8 cellular contexts compared by ENCODE assay signal in the genomic region with DNA sequence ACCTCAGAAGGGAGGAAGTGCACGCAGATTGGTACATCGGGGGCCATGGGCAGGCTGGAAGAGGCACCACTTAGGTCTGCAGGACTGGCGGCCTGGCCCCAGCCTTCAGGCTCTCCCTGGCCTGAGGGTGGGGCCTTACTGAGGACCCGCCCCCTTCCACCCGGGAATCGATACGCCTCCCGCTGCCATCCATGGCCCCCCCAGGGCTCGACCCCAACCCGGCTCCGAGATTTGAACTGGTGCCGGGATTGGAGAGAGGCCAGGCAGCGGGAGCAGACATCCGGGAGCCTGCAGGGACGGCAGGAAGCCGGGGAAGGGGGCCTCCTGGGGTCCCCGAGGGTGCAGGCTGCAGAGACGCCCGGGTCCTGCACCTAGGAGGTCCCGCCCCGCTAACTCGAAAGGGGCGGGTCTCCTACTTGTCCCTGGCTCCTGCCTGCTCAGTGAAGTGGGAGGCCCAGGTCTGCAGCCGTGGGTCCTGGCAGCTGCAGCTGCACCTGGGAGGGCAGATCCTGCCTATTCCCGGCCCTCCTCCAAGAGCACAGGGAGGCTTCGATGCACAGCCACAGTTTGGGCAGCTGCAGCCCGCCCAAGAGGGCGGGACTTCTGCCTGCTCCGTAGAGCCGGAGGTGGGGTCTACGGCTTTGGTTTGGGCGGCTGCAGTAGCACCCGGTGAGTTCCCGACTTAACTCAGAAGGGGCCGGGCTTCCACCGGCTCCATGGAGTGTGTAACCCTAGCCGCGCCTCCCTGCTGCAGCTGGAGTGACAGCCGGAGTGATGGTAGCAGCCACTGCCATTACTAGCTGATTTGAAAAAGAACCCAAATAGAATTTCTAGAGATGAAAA. TPM values are rescaled to one million over a fixed set of nuclear protein-coding genes. Genes with fewer than 3 reads are reported as not detected.
A peak's percentile ranks its signal among the peaks of the same experiment; 100 is the strongest.
DNase-seq lines count a peak whose midpoint lies in the region; ATAC-seq, FAIRE-seq and TF ChIP-seq lines count a peak whose summit lies in the region.

No MANE protein-coding gene starts in this region.

- H3K27me3 Mint-ChIP-seq in chondrocyte (ENCODE audit: low read depth), result no peaks in the 10 kb centered on the region

- H2AFZ ChIP-seq in keratinocyte (ENCODE audit: control insufficient read depth, low read length), result peak overlapping the region; percentile 88

- H3K4me3 ChIP-seq in AG04449 (ENCODE audit: low read depth, low read length) (peak overlapping the region; percentile 64), keratinocyte (ENCODE audit: control insufficient read depth in 2 of 3, extremely low read depth in 1 of 3, insufficient read depth in 2 of 3, low read depth in 1 of 3, low read length in 3 of 3) (peak overlapping the region; percentile 46 to 70 (median 63))

- H3K36me3 Mint-ChIP-seq in chondrocyte (ENCODE audit: low read depth), result no peaks in the 10 kb centered on the region

- CTCF ChIA-PET in AG04449 (lab: Yijun Ruan, JAX), result interaction anchor here (1.1 to 32.2 kb wide), 4 partner anchors 12 to 371 kb away, joined by 3 to 1706 read pairs (median 32); no protein-coding TSS in a partner anchor

- peak; percentile 71 for FAIRE-seq in keratinocyte (lab: Jason Lieb, UNC)

- H3K9ac ChIP-seq in keratinocyte (ENCODE audit: control insufficient read depth, extremely low read depth, insufficient read depth, low read length), result peak overlapping the region; percentile 37

- dilution Hi-C loops in keratinocyte (cut with MboI; ENCODE audit: extremely low pct_ligation_motif_present, low sequenced_read_pairs), result no loop called here

- H3K4me1 ChIP-seq in keratinocyte (ENCODE audit: control insufficient read depth, extremely low read depth, insufficient read depth, low read length), result peaks cover 11% of the 10 kb centered on the region

- peak; percentile 64 for ATAC-seq in GM18870 (IDR thresholded peaks at IDR 0.05; ENCODE audit: unreplicated experiment)
- ATAC-seq in HG03103 (IDR thresholded peaks at IDR 0.05; ENCODE audit: low read depth, unreplicated experiment), result peak; percentile 83

- no peaks in the 10 kb centered on the region for H3K27me3 ChIP-seq in keratinocyte (ENCODE audit: control insufficient read depth, extremely low read depth, insufficient read depth, low read length)

- peak overlapping the region; percentile 10 for H3K27ac Mint-ChIP-seq in chondrocyte (ENCODE audit: unreplicated experiment)

- no peaks in the 10 kb centered on the region for H3K36me3 ChIP-seq in keratinocyte (ENCODE audit: control insufficient read depth in 2 of 2, extremely low read depth in 1 of 2, insufficient read depth in 2 of 2, low read length in 2 of 2)

- H3K27ac ChIP-seq in VCaP, result peak overlapping the region; percentile 77
- no peak overlapping the region for H3K27ac ChIP-seq in keratinocyte (ENCODE audit: control insufficient read depth, insufficient read depth, low read length)

- H3K4me1 Mint-ChIP-seq in chondrocyte (ENCODE audit: low read depth), result peaks cover 10% of the 10 kb centered on the region

- H3K9me3 ChIP-seq in keratinocyte (ENCODE audit: control insufficient read depth, low read depth, low read length), result no peaks in the 10 kb centered on the region

- POLR2A ChIA-PET in AG04449 (lab: Yijun Ruan, JAX), result no interaction called here

- peak overlapping the region; percentile 85 for H3K4me2 ChIP-seq in keratinocyte (ENCODE audit: control insufficient read depth, extremely low read depth, insufficient read depth, low read depth, low read length)

- DNase-seq in AG04449 (ENCODE audit: low read depth, low spot score) (no peak), NCI-H2171 treated with DMSO at 0.1 percent for 48 hours (lab: John Stamatoyannopoulos, UW) (peak; percentile 98), chondrocyte (ENCODE audit: low spot score) (no peak), keratinocyte (ENCODE audit: low read depth, low spot score) (peak; percentile 62)
- peak; percentile 58 to 71 (median 68) for DNase-seq in stimulated activated CD4-positive, alpha-beta T cell treated with anti-CD3 and anti-CD28 coated beads, Interleukin-12 subunit alpha, Interleukin-12 subunit beta, amount 100 ng/mL, for 48 hours (ENCODE audit: low read depth in 2 of 3, low spot score in 1 of 3)

- H3K9me3 Mint-ChIP-seq in chondrocyte (ENCODE audit: low read depth), result no peaks in the 10 kb centered on the region

- no peaks in the 10 kb centered on the region for H3K9me1 ChIP-seq in keratinocyte (ENCODE audit: control insufficient read depth, extremely low read depth, insufficient read depth, low read length)

- H4K20me1 ChIP-seq in keratinocyte (ENCODE audit: control insufficient read depth, extremely low read depth, insufficient read depth, low read length), result no peaks in the 10 kb centered on the region

- no peaks in the 10 kb centered on the region for H3K79me2 ChIP-seq in keratinocyte (ENCODE audit: control insufficient read depth, insufficient read depth, low read length)

- TF ChIP-seq CTCF in AG04449 (IDR thresholded peaks at IDR 0.05; ENCODE audit: insufficient read depth, low read length, missing control alignments), result no peak
- no peak; the same call in 1 of the 2 replicates for TF ChIP-seq CTCF in VCaP (conservative IDR thresholded peaks at IDR 0.05)
- TF ChIP-seq CTCF in chondrocyte (IDR thresholded peaks at IDR 0.05), result peak; percentile 21
- TF ChIP-seq CTCF in keratinocyte (optimal IDR thresholded peaks at IDR 0.05 in 1 of 3, IDR thresholded peaks at IDR 0.05 in 1 of 3, conservative IDR thresholded peaks at IDR 0.05 in 1 of 3; ENCODE audit: extremely low read depth in 1 of 3, insufficient read depth in 2 of 3, low read length in 3 of 3), result no peak

- H3K4me3 Mint-ChIP-seq in chondrocyte (ENCODE audit: unreplicated experiment), result peak overlapping the region; percentile 70

RNA-seq across cellular contexts. Expression of gene TBC1D22B, which starts 35.2 kb away (rescaled TPM):
- 10.9 to 11.5 TPM (median 10.9 TPM) in 3 replicates for total RNA-seq in chondrocyte
- 5.3 to 7.3 TPM (median 5.9 TPM) in 3 replicates for polyA plus RNA-seq in keratinocyte
- 6.8 TPM for polyA plus RNA-seq in keratinocyte (2011; ENCODE audit: low read depth)
- 7.3 TPM in 2 replicates for polyA plus RNA-seq in keratinocyte (2011; cell fraction: cytosol; rRNA removed)
- polyA plus RNA-seq in keratinocyte (2011; cell fraction: nucleus; rRNA removed), result 8.6 and 9.5 TPM in 2 replicates
- polyA plus RNA-seq in keratinocyte (2012; ENCODE audit: low replicate concordance), result 6.6 and 10.7 TPM in 2 replicates
- 5.0 to 6.8 TPM (median 5.0 TPM) in 3 replicates for polyA minus RNA-seq in keratinocyte
- polyA minus RNA-seq in keratinocyte (2011; cell fraction: cytosol; rRNA and poly(A)+ RNA removed), result 3.1 TPM
- 4.9 and 6.2 TPM in 2 replicates for polyA minus RNA-seq in keratinocyte (2011; cell fraction: nucleus; rRNA and poly(A)+ RNA removed)

RNA-seq across cellular contexts. Expression of gene TMEM217, which starts 35.6 kb away (rescaled TPM):
- total RNA-seq in chondrocyte, result 1.8 to 4.5 TPM (median 4.0 TPM) in 3 replicates
- 0.44 to 0.85 TPM (median 0.80 TPM) in 3 replicates for polyA plus RNA-seq in keratinocyte
- polyA plus RNA-seq in keratinocyte (2011; ENCODE audit: low read depth), result 9.2 TPM
- 0.57 and 1.1 TPM in 2 replicates for polyA plus RNA-seq in keratinocyte (2011; cell fraction: cytosol; rRNA removed)
- polyA plus RNA-seq in keratinocyte (2011; cell fraction: nucleus; rRNA removed), result 2.0 and 2.9 TPM in 2 replicates
- polyA plus RNA-seq in keratinocyte (2012; ENCODE audit: low replicate concordance), result 0.37 and 4.8 TPM in 2 replicates
- polyA minus RNA-seq in keratinocyte, result 0.36 to 0.63 TPM (median 0.38 TPM) in 3 replicates
- 2.7 TPM for polyA minus RNA-seq in keratinocyte (2011; cell fraction: cytosol; rRNA and poly(A)+ RNA removed)
- polyA minus RNA-seq in keratinocyte (2011; cell fraction: nucleus; rRNA and poly(A)+ RNA removed), result 2.5 and 2.6 TPM in 2 replicates

RNA-seq across cellular contexts. Expression of gene PIM1, which starts 52.4 kb away (rescaled TPM):
- 11.3 to 15.1 TPM (median 13.0 TPM) in 3 replicates for total RNA-seq in chondrocyte
- polyA plus RNA-seq in keratinocyte, result 7.1 to 14.3 TPM (median 10.2 TPM) in 3 replicates
- 21.0 TPM for polyA plus RNA-seq in keratinocyte (2011; ENCODE audit: low read depth)
- polyA plus RNA-seq in keratinocyte (2011; cell fraction: cytosol; rRNA removed), result 6.8 and 8.2 TPM in 2 replicates
- polyA plus RNA-seq in keratinocyte (2011; cell fraction: nucleus; rRNA removed), result 19.0 and 19.2 TPM in 2 replicates
- polyA plus RNA-seq in keratinocyte (2012; ENCODE audit: low replicate concordance), result 7.6 and 139 TPM in 2 replicates
- polyA minus RNA-seq in keratinocyte, result 6.4 to 14.5 TPM (median 12.7 TPM) in 3 replicates
- 10.2 TPM for polyA minus RNA-seq in keratinocyte (2011; cell fraction: cytosol; rRNA and poly(A)+ RNA removed)
- 9.1 and 11.7 TPM in 2 replicates for polyA minus RNA-seq in keratinocyte (2011; cell fraction: nucleus; rRNA and poly(A)+ RNA removed)

Comparison
In these comparisons a context has a peak if more than half of its experiments do, and no peak if none do; other contexts are left out.
1. DNase-seq: peak in NCI-H2171 treated with DMSO at 0.1 percent for 48 hours (single experiment), keratinocyte (single experiment) and stimulated activated CD4-positive, alpha-beta T cell treated with anti-CD3 and anti-CD28 coated beads, Interleukin-12 subunit alpha, Interleukin-12 subunit beta, amount 100 ng/mL, for 48 hours (3 of 3); none in AG04449 (single experiment) and chondrocyte (single experiment).